ENCODE assay signal across 1 cellular context in genomic region chr5:159704160-159704559, GRCh38.
TF ChIP-seq lines count a peak whose summit lies in the region.

No MANE protein-coding gene starts in this region.

TF ChIP-seq in SK-N-SH treated with all-trans-retinoic acid at 6 μM for 48 hours, 23 proteins besides CTCF, POLR2A, EP300 and RAD21 (continued from another document):
- TF ChIP-seq CREB5 (CRISPR knock-in tag; IDR thresholded peaks at IDR 0.05; ENCODE audit: low read depth) = no peak
- TF ChIP-seq BACH2 (CRISPR knock-in tag; IDR thresholded peaks at IDR 0.05; ENCODE audit: borderline replicate concordance) = no peak
- no peak for TF ChIP-seq TOX (CRISPR knock-in tag; IDR thresholded peaks at IDR 0.05; ENCODE audit: borderline replicate concordance)
- TF ChIP-seq GLIS3 (CRISPR knock-in tag; IDR thresholded peaks at IDR 0.05) = no peak
- TF ChIP-seq RARB (CRISPR knock-in tag; IDR thresholded peaks at IDR 0.05) = no peak
